In the genomic region with DNA sequence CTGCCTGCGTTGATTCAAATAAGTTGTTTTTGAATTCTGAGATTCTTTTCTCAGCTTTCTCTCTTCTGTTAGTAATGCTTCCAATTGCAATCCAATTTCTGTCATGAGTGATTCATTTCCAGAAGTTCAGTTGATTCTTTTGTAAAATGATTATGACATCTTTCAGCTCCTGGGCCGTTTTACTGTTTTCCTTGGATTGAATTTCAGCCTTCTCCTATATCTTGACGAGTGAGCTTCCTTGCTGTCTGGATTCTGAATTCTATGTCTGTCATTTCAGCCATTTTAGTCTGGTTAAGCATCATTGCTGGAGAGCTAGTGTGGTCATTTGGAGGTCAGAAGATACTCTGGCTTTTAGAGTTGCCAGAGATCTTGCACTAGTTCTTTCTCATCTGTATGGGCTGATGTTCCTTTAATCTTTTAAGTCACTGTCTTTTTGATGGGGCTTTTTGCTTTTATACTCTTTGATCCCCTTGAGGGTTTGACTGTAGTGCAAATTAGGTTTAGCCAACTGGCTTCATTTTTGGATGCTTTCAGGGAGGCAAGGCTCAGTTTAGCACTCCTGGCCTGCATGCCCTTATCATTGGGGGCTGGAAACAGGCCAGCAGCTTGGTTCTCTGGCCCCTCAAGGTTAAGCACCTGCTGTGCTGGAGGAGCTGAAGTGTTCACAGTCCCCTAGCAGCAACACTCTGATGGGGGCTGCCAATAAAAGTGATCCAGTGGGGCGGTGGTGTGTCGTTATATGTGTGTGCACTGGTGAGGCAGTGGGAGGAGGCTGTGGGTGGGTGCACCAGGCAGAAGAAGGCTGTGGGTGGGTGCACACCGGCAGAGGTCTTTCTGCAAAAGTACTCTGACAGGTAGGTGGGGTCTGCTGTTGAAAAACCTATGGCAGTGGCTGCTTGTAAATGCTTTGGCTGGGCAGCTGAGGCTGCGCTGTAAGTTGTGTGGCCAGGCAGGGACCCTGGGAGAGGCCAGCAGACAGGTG, we compare ENCODE assay signal across 21 cellular contexts. TPM values are rescaled to one million over a fixed set of nuclear protein-coding genes. Genes with fewer than 3 reads are reported as not detected.
DNase-seq lines count a peak whose midpoint lies in the region; ATAC-seq and TF ChIP-seq lines count a peak whose summit lies in the region.
"Had no signal": no experiment of that assay in that cellular context is flagged by ENCODE, and none has a peak within 500 bp of the region (broad histone marks: within the 10 kb centered on the region; RNA-seq: fewer than 3 reads in every experiment).

No MANE protein-coding gene starts in this region.

- H3K4me1 ChIP-seq in DOHH2 (ENCODE audit: control insufficient read depth, low read length) (peaks cover 100% of the 10 kb centered on the region), OCI-LY1 (ENCODE audit: insufficient read depth, low read length, severe bottlenecking) (peaks cover 79% of the 10 kb centered on the region)
- H3K4me1 ChIP-seq in effector memory CD4-positive, alpha-beta T cell (ENCODE audit: control insufficient read depth, insufficient read depth, low read length, poor library complexity, severe bottlenecking) = no peaks in the 10 kb centered on the region
- H3K4me1 ChIP-seq: adrenal gland had no signal

- no peak overlapping the region; the same call in 1 of the 2 replicates for H3K9ac ChIP-seq in OCI-LY1 (ENCODE audit: low read length)

- H3K9me3 ChIP-seq in DOHH2 (ENCODE audit: control insufficient read depth, insufficient read depth, low read length) = peaks cover 7% of the 10 kb centered on the region; the same call in 1 of the 2 replicates
- 0 out of 2 replicates have a peak, but pooled peaks cover 4% of the 10 kb centered on the region for H3K9me3 ChIP-seq in OCI-LY1 (ENCODE audit: low read length)
- no peaks in the 10 kb centered on the region for H3K9me3 ChIP-seq in effector memory CD4-positive, alpha-beta T cell (ENCODE audit: control insufficient read depth, low read length)
- H3K9me3 ChIP-seq: adrenal gland had no signal

- H3K4me2 ChIP-seq in DOHH2 (ENCODE audit: low read length) (peak overlapping the region; percentile 12; the same call in 1 of the 2 replicates), OCI-LY1 (ENCODE audit: low read length) (no peak overlapping the region; the same call in 1 of the 2 replicates)
- H3K4me2 ChIP-seq: GM23338 had no signal

- no peaks in the 10 kb centered on the region for H4K20me1 ChIP-seq in DOHH2 (ENCODE audit: control insufficient read depth, insufficient read depth, low read depth, low read length)
- H4K20me1 ChIP-seq in OCI-LY1 (ENCODE audit: insufficient read depth, low read length) = no peaks in the 10 kb centered on the region

- peaks cover 27% of the 10 kb centered on the region for H3F3A ChIP-seq in DOHH2 (ENCODE audit: control insufficient read depth, insufficient read depth)
- 0 out of 2 replicates have a peak, but pooled peaks cover 6% of the 10 kb centered on the region for H3F3A ChIP-seq in OCI-LY1 (ENCODE audit: insufficient read depth, low read length)

- TF ChIP-seq CTCF in DOHH2 (IDR thresholded peaks at IDR 0.05; ENCODE audit: low read depth, low read length, poor library complexity, severe bottlenecking) (no peak), OCI-LY1 (IDR thresholded peaks at IDR 0.05; ENCODE audit: low read length) (no peak), chondrocyte (IDR thresholded peaks at IDR 0.05) (no peak), natural killer cell (IDR thresholded peaks at IDR 0.05) (no peak)

- H3K36me3 ChIP-seq in DOHH2 (ENCODE audit: control insufficient read depth, low read length) = peaks cover 69% of the 10 kb centered on the region
- peaks cover 35% of the 10 kb centered on the region for H3K36me3 ChIP-seq in OCI-LY1 (ENCODE audit: insufficient read depth, low read length)
- H3K36me3 ChIP-seq in effector memory CD4-positive, alpha-beta T cell (ENCODE audit: control insufficient read depth, insufficient read depth, low read length) = no peaks in the 10 kb centered on the region
- H3K36me3 ChIP-seq: adrenal gland had no signal

- no peaks in the 10 kb centered on the region for H3K9me2 ChIP-seq in DOHH2 (replicated peaks; ENCODE audit: control insufficient read depth, low read length)
- no peaks in the 10 kb centered on the region for H3K9me2 ChIP-seq in OCI-LY1 (ENCODE audit: low read depth, low read length)

- DNase-seq in chondrocyte (ENCODE audit: low spot score) = no peak
- DNase-seq in natural killer cell = no peak
- DNase-seq in activated naive CD8-positive, alpha-beta T cell treated with anti-CD3 and anti-CD28 coated beads for 36 hours = no peak
- no peak for DNase-seq in effector memory CD4-positive, alpha-beta T cell
- DNase-seq in stimulated activated CD4-positive, alpha-beta T cell treated with anti-CD3 and anti-CD28 coated beads, Interleukin-2, amount 100 ng/mL, for 24 hours = no peak
- DNase-seq: activated CD4-positive, CD25-positive, alpha-beta regulatory T cell; activated effector memory CD4-positive, alpha-beta T cell treated with Interleukin-2 at 50 U/mL for 16 hours; adrenal gland; CD4-positive, alpha-beta T cell; effector CD8-positive, alpha-beta T cell; mesenchymal stem cell; NCI-H1417; NCI-H2171 treated with DMSO at 0.1 percent for 48 hours; nephron progenitor cell; stimulated activated CD4-positive, alpha-beta T cell treated with anti-CD3 and anti-CD28 coated beads, Interleukin-4, amount 100 ng/mL, for 1 hour had no signal

- intact Hi-C loops in natural killer cell (cut with micrococcal nuclease) = no loop called here

- ATAC-seq in natural killer cell = no peak
- ATAC-seq: GM23338 had no signal

- H2AFZ ChIP-seq in OCI-LY1 (ENCODE audit: low read length) = no peak overlapping the region
- H2AFZ ChIP-seq: GM23338 had no signal

- H3K36me3 Mint-ChIP-seq in chondrocyte (ENCODE audit: low read depth) (peaks cover 3% of the 10 kb centered on the region), natural killer cell (peaks cover 28% of the 10 kb centered on the region)
- peaks cover 49% of the 10 kb centered on the region for H3K36me3 Mint-ChIP-seq in activated naive CD8-positive, alpha-beta T cell treated with anti-CD3 and anti-CD28 coated beads for 36 hours

- H3K27ac Mint-ChIP-seq in chondrocyte (ENCODE audit: unreplicated experiment) (peak overlapping the region; percentile 49), natural killer cell (peak overlapping the region in 1 of 2 donors; percentile 89)
- no peak overlapping the region for H3K27ac Mint-ChIP-seq in activated naive CD8-positive, alpha-beta T cell treated with anti-CD3 and anti-CD28 coated beads for 36 hours
- H3K27ac Mint-ChIP-seq: CD4-positive, alpha-beta T cell; GM23338; nephron progenitor cell; progenitor cell of endocrine pancreas had no signal

- peaks cover 11% of the 10 kb centered on the region for H3K9me3 Mint-ChIP-seq in chondrocyte (ENCODE audit: low read depth)
- peaks cover 0 to 4% of the 10 kb centered on the region in 2 donors for H3K9me3 Mint-ChIP-seq in natural killer cell
- peaks cover 15% of the 10 kb centered on the region for H3K9me3 Mint-ChIP-seq in activated naive CD8-positive, alpha-beta T cell treated with anti-CD3 and anti-CD28 coated beads for 36 hours
- H3K9me3 Mint-ChIP-seq: GM23338 had no signal

- H3K27me3 ChIP-seq in DOHH2 (ENCODE audit: control insufficient read depth, low read length) (no peaks in the 10 kb centered on the region), OCI-LY1 (ENCODE audit: insufficient read depth, low read length) (no peaks in the 10 kb centered on the region)
- no peaks in the 10 kb centered on the region for H3K27me3 ChIP-seq in effector memory CD4-positive, alpha-beta T cell (replicated peaks; ENCODE audit: control insufficient read depth, insufficient read depth, low read length, poor library complexity, severe bottlenecking)
- H3K27me3 ChIP-seq: adrenal gland had no signal

- H3K4me1 Mint-ChIP-seq in chondrocyte (ENCODE audit: low read depth) (peaks cover 14% of the 10 kb centered on the region), natural killer cell (peaks cover 97 to 98% of the 10 kb centered on the region in 2 donors)
- H3K4me1 Mint-ChIP-seq in activated naive CD8-positive, alpha-beta T cell treated with anti-CD3 and anti-CD28 coated beads for 36 hours = peaks cover 59% of the 10 kb centered on the region

- peaks cover 81% of the 10 kb centered on the region for H3K79me2 ChIP-seq in DOHH2 (ENCODE audit: control insufficient read depth, low read length)
- peaks cover 25% of the 10 kb centered on the region for H3K79me2 ChIP-seq in OCI-LY1 (ENCODE audit: insufficient read depth, low read length)

- H3K4me3 Mint-ChIP-seq in chondrocyte (ENCODE audit: unreplicated experiment) (no peak overlapping the region), natural killer cell (peak overlapping the region; percentile 54)
- H3K4me3 Mint-ChIP-seq in activated naive CD8-positive, alpha-beta T cell treated with anti-CD3 and anti-CD28 coated beads for 36 hours = no peak overlapping the region
- H3K4me3 Mint-ChIP-seq: CD4-positive, alpha-beta T cell; GM23338; nephron progenitor cell had no signal

- H3K27me3 Mint-ChIP-seq in chondrocyte (ENCODE audit: low read depth) (no peaks in the 10 kb centered on the region), natural killer cell (ENCODE audit: low read depth in 2 of 2) (no peaks in the 10 kb centered on the region)
- H3K27me3 Mint-ChIP-seq in activated naive CD8-positive, alpha-beta T cell treated with anti-CD3 and anti-CD28 coated beads for 36 hours = no peaks in the 10 kb centered on the region
- H3K27me3 Mint-ChIP-seq: CD4-positive, alpha-beta T cell; progenitor cell of endocrine pancreas had no signal

- H3K4me3 ChIP-seq in DOHH2 (ENCODE audit: low read length) = no peak overlapping the region
- H3K4me3 ChIP-seq in OCI-LY1 (ENCODE audit: low read depth, low read length, poor library complexity, severe bottlenecking) = no peak overlapping the region
- no peak overlapping the region for H3K4me3 ChIP-seq in effector memory CD4-positive, alpha-beta T cell (ENCODE audit: insufficient read depth, low read depth, low read length, poor library complexity, severe bottlenecking)
- H3K4me3 ChIP-seq: adrenal gland, GM23338, skin epidermis had no signal

- H3K27ac ChIP-seq in DOHH2 (ENCODE audit: low read depth, low read length) (no peak overlapping the region), OCI-LY1 (ENCODE audit: low read depth, low read length, poor library complexity, severe bottlenecking) (peak overlapping the region; percentile 53)
- no peak overlapping the region for H3K27ac ChIP-seq in effector memory CD4-positive, alpha-beta T cell (ENCODE audit: insufficient read depth, low read length, poor library complexity, severe bottlenecking)
- H3K27ac ChIP-seq: adrenal gland, skin epidermis had no signal

RNA-seq across cellular contexts. Expression of a gene that starts 51.2 kb away (rescaled TPM):
- 3.6 to 4.5 TPM (median 4.0 TPM) in 3 replicates for total RNA-seq in chondrocyte
- 100 to 1,000 TPM; 235 to 312 (median 261) TPM for total RNA-seq in natural killer cell
- total RNA-seq in activated naive CD8-positive, alpha-beta T cell treated with anti-CD3 and anti-CD28 coated beads for 36 hours = 10 to 100 TPM; 12.1 to 12.6 TPM
- total RNA-seq: LHCN-M2 had no signal

Comparison
In these comparisons a context has a peak if more than half of its experiments do, and no peak if none do; other contexts are left out.
1. RNA of a gene that starts 51.2 kb away (total RNA-seq): 235 to 312 TPM in natural killer cell; 12.1 to 12.6 TPM in activated naive CD8-positive, alpha-beta T cell treated with anti-CD3 and anti-CD28 coated beads for 36 hours and 3.6 to 4.5 TPM in chondrocyte; every median in the first group is over 10 times any median in the second.